Comparison of ENCODE assay signal across 17 cellular contexts in genomic region chr7:2059964-2060700, GRCh38.
A peak's percentile ranks its signal among the peaks of the same experiment; 100 is the strongest.
DNase-seq lines count a peak whose midpoint lies in the region; ATAC-seq and TF ChIP-seq lines count a peak whose summit lies in the region.
"Had no signal": no experiment of that assay in that cellular context is flagged by ENCODE, and none has a peak within 500 bp of the region (broad histone marks: within the 10 kb centered on the region; RNA-seq: fewer than 3 reads in every experiment).

No MANE protein-coding gene starts in this region.

- no peaks in the 10 kb centered on the region for H3K9me3 Mint-ChIP-seq in activated CD8-positive, alpha-beta T cell treated with anti-CD3 and anti-CD28 coated beads, Interleukin-2, amount 10 ng/mL, durations not matched to agents 7 days and 5 days (ENCODE audit: insufficient read depth)
- H3K9me3 Mint-ChIP-seq in activated CD8-positive, alpha-beta T cell treated with anti-CD3 and anti-CD28 coated beads for 36 hours, result peaks cover 10% of the 10 kb centered on the region
- H3K9me3 Mint-ChIP-seq in chondrocyte (ENCODE audit: low read depth), result peaks cover 9% of the 10 kb centered on the region
- H3K9me3 Mint-ChIP-seq: CD4-positive, alpha-beta T cell; IgD-negative memory B cell had no signal

- in situ Hi-C loops in IMR-90 (cut with MboI; ENCODE audit: low sequenced_read_pairs), result no loop called here

- H3K9me1 ChIP-seq in IMR-90 (ENCODE audit: insufficient read depth, low read length), result no peaks in the 10 kb centered on the region

- no peak overlapping the region for H2AK5ac ChIP-seq in IMR-90 (ENCODE audit: low read depth, low read length)
- H2AK5ac ChIP-seq in mesendoderm (ENCODE audit: low read length), result no peak overlapping the region

- H3K79me1 ChIP-seq in IMR-90 (ENCODE audit: low read depth in 1 of 2, low read length in 2 of 2), result peaks cover 4 to 25% of the 10 kb centered on the region in 2 experiments; a peak in 3 of 4 replicates
- peaks cover 2% of the 10 kb centered on the region for H3K79me1 ChIP-seq in mesendoderm (ENCODE audit: low read length)

- peaks cover 14% of the 10 kb centered on the region for H3K36me3 Mint-ChIP-seq in activated CD8-positive, alpha-beta T cell treated with anti-CD3 and anti-CD28 coated beads, Interleukin-2, amount 10 ng/mL, durations not matched to agents 7 days and 5 days (ENCODE audit: low read depth)
- peaks cover 10% of the 10 kb centered on the region for H3K36me3 Mint-ChIP-seq in activated CD8-positive, alpha-beta T cell treated with anti-CD3 and anti-CD28 coated beads for 36 hours (ENCODE audit: low read depth)
- peaks cover 11% of the 10 kb centered on the region for H3K36me3 Mint-ChIP-seq in chondrocyte (ENCODE audit: low read depth)

- peaks cover 7% of the 10 kb centered on the region; the same call in 1 of the 2 replicates for H3K9me3 ChIP-seq in IMR-90 (ENCODE audit: control insufficient read depth, insufficient read depth, low read length)

- H3K27me3 ChIP-seq in IMR-90 (ENCODE audit: control insufficient read depth, insufficient read depth, low read length) (no peaks in the 10 kb centered on the region), mesendoderm (ENCODE audit: insufficient read depth, low read length, poor library complexity) (no peaks in the 10 kb centered on the region)

- H3K4ac ChIP-seq in IMR-90 (ENCODE audit: low read depth, low read length) (no peak overlapping the region), mesendoderm (ENCODE audit: low read depth, low read length) (no peak overlapping the region)

- ATAC-seq in activated CD8-positive, alpha-beta T cell treated with anti-CD3 and anti-CD28 coated beads, Interleukin-2, amount 10 ng/mL, durations not matched to agents 7 days and 5 days, result no peak
- ATAC-seq in activated CD8-positive, alpha-beta T cell treated with anti-CD3 and anti-CD28 coated beads for 36 hours, result no peak
- ATAC-seq in IMR-90 (ENCODE audit: low read depth), result no peak
- ATAC-seq in HG02884 (IDR thresholded peaks at IDR 0.05; ENCODE audit: unreplicated experiment), result no peak

- H3K9ac ChIP-seq in IMR-90 (ENCODE audit: low read depth, low read length) (no peak overlapping the region), mesendoderm (ENCODE audit: low read length) (no peak overlapping the region)
- H3K9ac ChIP-seq: BLaER1 treated with 17β-estradiol and CSF1 and Interleukin-3, amounts not matched to agents 10 nM and 100 nM; KMS-11 had no signal

- H3K4me1 ChIP-seq in IMR-90 (ENCODE audit: control insufficient read depth, insufficient read depth, low read length) (peaks cover 3% of the 10 kb centered on the region; the same call in 1 of the 2 replicates), mesendoderm (ENCODE audit: control insufficient read depth, low read depth, low read length) (no peaks in the 10 kb centered on the region)

- no peak overlapping the region for H4K8ac ChIP-seq in IMR-90 (ENCODE audit: low read depth in 2 of 2, low read length in 2 of 2)
- H4K8ac ChIP-seq in mesendoderm (ENCODE audit: low read depth, low read length), result no peak overlapping the region

- no peak overlapping the region for H4K91ac ChIP-seq in IMR-90 (ENCODE audit: insufficient read depth, low read depth, low read length)

- peak overlapping the region; percentile 54; the same call in 1 of the 2 replicates for H2BK20ac ChIP-seq in IMR-90 (ENCODE audit: low read depth, low read length)

- no peak overlapping the region for H3K4me2 ChIP-seq in IMR-90 (ENCODE audit: low read depth, low read length)
- no peak overlapping the region for H3K4me2 ChIP-seq in mesendoderm (ENCODE audit: low read length)
- H3K4me2 ChIP-seq: BLaER1 treated with 17β-estradiol and CSF1 and Interleukin-3, amounts not matched to agents 10 nM and 100 nM; KMS-11 had no signal

- H3K36me3 ChIP-seq in IMR-90 (ENCODE audit: control insufficient read depth, insufficient read depth, low read length), result peaks cover 3% of the 10 kb centered on the region; the same call in 1 of the 2 replicates
- H3K36me3 ChIP-seq in mesendoderm (ENCODE audit: control insufficient read depth, insufficient read depth, low read length), result no peaks in the 10 kb centered on the region

- no peak for TF ChIP-seq POLR2A in IMR-90 (IDR thresholded peaks at IDR 0.05; ENCODE audit: low read depth, low read length)

- no peak overlapping the region for H3K14ac ChIP-seq in IMR-90 (replicated peaks; ENCODE audit: low read depth, low read length)

- dilution Hi-C loops in IMR-90 (cut with HindIII; ENCODE audit: low sequenced_read_pairs, unreplicated experiment), result no loop called here

- H2BK120ac ChIP-seq in IMR-90 (ENCODE audit: low read depth, low read length) (no peak overlapping the region), mesendoderm (ENCODE audit: low read depth, low read length) (no peak overlapping the region)

- H3K4me3 Mint-ChIP-seq in activated CD8-positive, alpha-beta T cell treated with anti-CD3 and anti-CD28 coated beads, Interleukin-2, amount 10 ng/mL, durations not matched to agents 7 days and 5 days, result no peak overlapping the region
- H3K4me3 Mint-ChIP-seq in activated CD8-positive, alpha-beta T cell treated with anti-CD3 and anti-CD28 coated beads for 36 hours, result no peak overlapping the region
- H3K4me3 Mint-ChIP-seq in chondrocyte (ENCODE audit: unreplicated experiment), result no peak overlapping the region
- H3K4me3 Mint-ChIP-seq: CD4-positive, alpha-beta T cell; H9; IgD-negative memory B cell had no signal

- H4K5ac ChIP-seq in IMR-90 (ENCODE audit: low read depth, low read length) (no peak overlapping the region), mesendoderm (ENCODE audit: low read length) (no peak overlapping the region)

- peak overlapping the region; percentile 54 for H2AFZ ChIP-seq in IMR-90 (replicated peaks; ENCODE audit: low read length, poor library complexity)

- no peak for TF ChIP-seq RAD21 in IMR-90 (IDR thresholded peaks at IDR 0.05; ENCODE audit: low read length)

- no peaks in the 10 kb centered on the region for H3K27me3 Mint-ChIP-seq in activated CD8-positive, alpha-beta T cell treated with anti-CD3 and anti-CD28 coated beads, Interleukin-2, amount 10 ng/mL, durations not matched to agents 7 days and 5 days (ENCODE audit: low read depth)
- no peaks in the 10 kb centered on the region for H3K27me3 Mint-ChIP-seq in activated CD8-positive, alpha-beta T cell treated with anti-CD3 and anti-CD28 coated beads for 36 hours
- H3K27me3 Mint-ChIP-seq in chondrocyte (ENCODE audit: low read depth), result no peaks in the 10 kb centered on the region
- H3K27me3 Mint-ChIP-seq: CD4-positive, alpha-beta T cell; IgD-negative memory B cell had no signal

- H4K20me1 ChIP-seq in IMR-90 (ENCODE audit: insufficient read depth, low read length), result peaks cover 5% of the 10 kb centered on the region

- H3K27ac Mint-ChIP-seq in activated CD8-positive, alpha-beta T cell treated with anti-CD3 and anti-CD28 coated beads, Interleukin-2, amount 10 ng/mL, durations not matched to agents 7 days and 5 days, result peak overlapping the region; percentile 62
- no peak overlapping the region for H3K27ac Mint-ChIP-seq in activated CD8-positive, alpha-beta T cell treated with anti-CD3 and anti-CD28 coated beads for 36 hours
- no peak overlapping the region for H3K27ac Mint-ChIP-seq in chondrocyte (ENCODE audit: unreplicated experiment)
- H3K27ac Mint-ChIP-seq: CD4-positive, alpha-beta T cell; H9; IgD-negative memory B cell had no signal

- no peak overlapping the region for H3K18ac ChIP-seq in IMR-90 (ENCODE audit: low read depth, low read length)
- no peak overlapping the region for H3K18ac ChIP-seq in mesendoderm (ENCODE audit: low read length)

- no TSS peak for BruUV-seq in IMR-90 (replicated peaks; lab: Mats Ljungman, UMichigan)

- H2BK15ac ChIP-seq in IMR-90 (ENCODE audit: low read depth, low read length) (no peak overlapping the region; the same call in 2 of the 3 replicates), mesendoderm (replicated peaks; ENCODE audit: low read depth) (no peak overlapping the region)

- H3K4me1 Mint-ChIP-seq in activated CD8-positive, alpha-beta T cell treated with anti-CD3 and anti-CD28 coated beads, Interleukin-2, amount 10 ng/mL, durations not matched to agents 7 days and 5 days (ENCODE audit: low read depth), result peaks cover 2% of the 10 kb centered on the region
- H3K4me1 Mint-ChIP-seq in activated CD8-positive, alpha-beta T cell treated with anti-CD3 and anti-CD28 coated beads for 36 hours (ENCODE audit: low read depth), result peaks cover 19% of the 10 kb centered on the region
- no peaks in the 10 kb centered on the region for H3K4me1 Mint-ChIP-seq in chondrocyte (ENCODE audit: low read depth)
- H3K4me1 Mint-ChIP-seq: H9 had no signal

- H3K56ac ChIP-seq in IMR-90 (ENCODE audit: extremely low read depth, insufficient read depth, low read length), result no peak overlapping the region
- no peak overlapping the region for H3K56ac ChIP-seq in mesendoderm (ENCODE audit: low read length)

- POLR2A ChIA-PET in activated CD8-positive, alpha-beta T cell treated with anti-CD3 and anti-CD28 coated beads, Interleukin-2, amount 10 ng/mL, durations not matched to agents 7 days and 5 days (lab: Charles Lee), result interaction anchor here (0.7 kb wide), 1 partner anchor 59 kb away, joined by 3 read pairs; no protein-coding TSS in a partner anchor
- POLR2A ChIA-PET in activated CD8-positive, alpha-beta T cell treated with anti-CD3 and anti-CD28 coated beads for 36 hours (lab: Charles Lee), result no interaction called here
- POLR2A ChIA-PET in IMR-90 (lab: Charles Lee; ENCODE audit: unreplicated experiment), result no interaction called here

- peak overlapping the region; percentile 47 for H2BK5ac ChIP-seq in IMR-90 (ENCODE audit: low read depth, low read length, poor library complexity, severe bottlenecking)
- H2BK5ac ChIP-seq in mesendoderm (ENCODE audit: low read length), result no peak overlapping the region

- H3K23ac ChIP-seq in IMR-90 (ENCODE audit: low read depth, low read length) (no peak overlapping the region), mesendoderm (ENCODE audit: low read length) (no peak overlapping the region)

- 99% methylated on average over 58 of the region's 66 CpGs; no CpG with 5 or more reads in 1 of the 2 experiments for WGBS in IMR-90 (ENCODE audit: extremely low coverage in 2 of 2, insufficient read length in 1 of 2), 2 experiments
- no CpG with 5 or more reads among the region's 66 CpGs for WGBS in mesendoderm (ENCODE audit: extremely low coverage, insufficient coverage, low lambda C conversion rate)

- no peak for TF ChIP-seq CTCF in activated CD8-positive, alpha-beta T cell treated with anti-CD3 and anti-CD28 coated beads for 36 hours (IDR thresholded peaks at IDR 0.05)
- TF ChIP-seq CTCF in IMR-90 (conservative IDR thresholded peaks at IDR 0.05; ENCODE audit: low read depth, low read length) (no peak), chondrocyte (IDR thresholded peaks at IDR 0.05) (no peak)

- H3K27ac ChIP-seq in IMR-90 (ENCODE audit: insufficient read depth, low read length) (no peak overlapping the region), mesendoderm (ENCODE audit: low read depth, low read length) (no peak overlapping the region)
- H3K27ac ChIP-seq: 22Rv1; BLaER1 treated with 17β-estradiol and CSF1 and Interleukin-3, amounts not matched to agents 10 nM and 100 nM; KMS-11 had no signal

- H3K79me2 ChIP-seq in mesendoderm (ENCODE audit: control insufficient read depth, insufficient read depth, low read length), result no peaks in the 10 kb centered on the region

- intact Hi-C loops in activated CD8-positive, alpha-beta T cell treated with anti-CD3 and anti-CD28 coated beads for 36 hours (cut with micrococcal nuclease), result no loop called here
- intact Hi-C loops in IMR-90 (cut with micrococcal nuclease), result no loop called here

- CTCF ChIA-PET in activated CD8-positive, alpha-beta T cell treated with anti-CD3 and anti-CD28 coated beads, Interleukin-2, amount 10 ng/mL, durations not matched to agents 7 days and 5 days (lab: Charles Lee), result no interaction called here
- CTCF ChIA-PET in activated CD8-positive, alpha-beta T cell treated with anti-CD3 and anti-CD28 coated beads for 36 hours (lab: Charles Lee), result no interaction called here
- CTCF ChIA-PET in IMR-90 (lab: Yijun Ruan, JAX), result interaction anchor here (0.6 kb wide), 1 partner anchor 1455 kb away, joined by 3 read pairs; no protein-coding TSS in a partner anchor

- H3K4me3 ChIP-seq in IMR-90 (ENCODE audit: insufficient read depth, low read depth, low read length) (no peak overlapping the region), mesendoderm (ENCODE audit: low read length) (no peak overlapping the region)

- H2AK9ac ChIP-seq in IMR-90 (replicated peaks; ENCODE audit: low read depth, low read length, poor library complexity), result no peak overlapping the region

- no peak for DNase-seq in activated CD8-positive, alpha-beta T cell treated with anti-CD3 and anti-CD28 coated beads, Interleukin-2, amount 10 ng/mL, durations not matched to agents 7 days and 5 days
- DNase-seq in activated CD8-positive, alpha-beta T cell treated with anti-CD3 and anti-CD28 coated beads for 36 hours, result no peak
- DNase-seq in IMR-90, result no peak
- peak; percentile 3 for DNase-seq in fibroblast of peridontal ligament (ENCODE audit: extremely low read depth)
- no peak for DNase-seq in chondrocyte (ENCODE audit: low spot score)
- DNase-seq in mesendoderm, result no peak
- DNase-seq: AML-193; Calu3; CD4-positive, alpha-beta T cell; DMS 273 treated with DMSO at 0.1 percent for 48 hours; GOT3; H9 had no signal
